In genomic region chr12:46904406-46905240, GRCh38 we compare ENCODE assay signal across 25 cellular contexts.
DNase-seq lines count a peak whose midpoint lies in the region; ATAC-seq and TF ChIP-seq lines count a peak whose summit lies in the region.
"Had no signal": no experiment of that assay in that cellular context is flagged by ENCODE, and none has a peak within 500 bp of the region (broad histone marks: within the 10 kb centered on the region; RNA-seq: fewer than 3 reads in every experiment).

No MANE protein-coding gene starts in this region.

- no peaks in the 10 kb centered on the region for H3K27me3 ChIP-seq in adipocyte (replicated peaks; ENCODE audit: control insufficient read depth, insufficient read depth, low read length)
- no peaks in the 10 kb centered on the region for H3K27me3 ChIP-seq in hepatocyte
- no peaks in the 10 kb centered on the region for H3K27me3 ChIP-seq in MM.1S (replicated peaks; ENCODE audit: insufficient read depth, low read length)
- peaks cover 52% of the 10 kb centered on the region for H3K27me3 ChIP-seq in endodermal cell (ENCODE audit: control insufficient read depth, insufficient read depth, low read length, poor library complexity, severe bottlenecking)
- H3K27me3 ChIP-seq: BLaER1 treated with 17β-estradiol and CSF1 and Interleukin-3, amounts not matched to agents 10 nM and 100 nM; Peyer's patch; vagina had no signal

- WGBS in hepatocyte (ENCODE audit: low lambda C conversion rate, missing lambda C conversion rate): 88% methylated on average over 12 of the region's 12 CpGs
- 91 to 93% methylated on average over 7 to 12 of the region's 12 CpGs for WGBS in endodermal cell (ENCODE audit: insufficient coverage in 1 of 2, insufficient read length in 1 of 2), 2 experiments

- DNase-seq in ELR (ENCODE audit: low read depth): peak; percentile 8
- peak; percentile 58 for DNase-seq in adipocyte (ENCODE audit: low read depth)
- DNase-seq in hepatocyte (ENCODE audit: low spot score): no peak
- DNase-seq in osteocyte (ENCODE audit: extremely low spot score, unreplicated experiment): no peak
- DNase-seq in MM.1S: no peak
- no peak for DNase-seq in endodermal cell
- DNase-seq: ACHN; activated CD4-positive, alpha-beta memory T cell treated with anti-CD3 and anti-CD28 coated beads for 36 hours; activated naive CD8-positive, alpha-beta T cell treated with anti-CD3 and anti-CD28 coated beads, Interleukin-2, amount 10 ng/mL, durations not matched to agents 7 days and 5 days; effector CD4-positive, alpha-beta T cell; erythroblast; H9; kidney glomerular epithelial cell; NCI-H1694; NCI-H524 treated with DMSO at 0.1 percent for 48 hours; occipital lobe; Peyer's patch; stimulated activated CD4-positive, alpha-beta T cell treated with anti-CD3 and anti-CD28 coated beads, Interleukin-4, amount 100 ng/mL, for 1 hour had no signal

- H3K36me3 Mint-ChIP-seq in osteocyte (ENCODE audit: unreplicated experiment): peaks cover under 1% of the 10 kb centered on the region
- no peaks in the 10 kb centered on the region for H3K36me3 Mint-ChIP-seq in endodermal cell (ENCODE audit: low read depth)
- H3K36me3 Mint-ChIP-seq: activated CD4-positive, alpha-beta memory T cell treated with anti-CD3 and anti-CD28 coated beads for 36 hours; activated naive CD8-positive, alpha-beta T cell treated with anti-CD3 and anti-CD28 coated beads, Interleukin-2, amount 10 ng/mL, durations not matched to agents 7 days and 5 days had no signal

- H3K9me3 Mint-ChIP-seq in osteocyte (ENCODE audit: unreplicated experiment) (peaks cover 13% of the 10 kb centered on the region), endodermal cell (no peaks in the 10 kb centered on the region)
- H3K9me3 Mint-ChIP-seq: H9 had no signal

- ATAC-seq in GM19452 (IDR thresholded peaks at IDR 0.05; ENCODE audit: unreplicated experiment): no peak
- no peak for ATAC-seq in HG02623 (IDR thresholded peaks at IDR 0.05; ENCODE audit: unreplicated experiment)
- ATAC-seq: activated CD4-positive, CD25-positive, alpha-beta regulatory T cell treated with anti-CD3 and anti-CD28 coated beads, Interleukin-2, amount 50 U/mL, for 24 hours; stimulated activated memory B cell treated with anti-CD40 and anti-IgM and Interleukin-4, amounts not matched to agents 10 μg/mL and 1 μg/mL and 100 μg/mL, for 72 hours had no signal

- H3K4me1 Mint-ChIP-seq in osteocyte (ENCODE audit: unreplicated experiment) (peaks cover 56% of the 10 kb centered on the region), endodermal cell (no peaks in the 10 kb centered on the region)

- H3K4me2 ChIP-seq in hepatocyte: no peak overlapping the region
- no peak overlapping the region for H3K4me2 ChIP-seq in MM.1S (ENCODE audit: low read depth, low read length)
- H3K4me2 ChIP-seq: BLaER1 treated with 17β-estradiol and CSF1 and Interleukin-3, amounts not matched to agents 10 nM and 100 nM had no signal

- H3K36me3 ChIP-seq in adipocyte (ENCODE audit: control insufficient read depth, insufficient read depth, low read length, severe bottlenecking): no peaks in the 10 kb centered on the region
- H3K36me3 ChIP-seq in hepatocyte (replicated peaks; ENCODE audit: insufficient read depth, low read depth): no peaks in the 10 kb centered on the region
- no peaks in the 10 kb centered on the region for H3K36me3 ChIP-seq in MM.1S (replicated peaks; ENCODE audit: insufficient read depth, low read length)
- H3K36me3 ChIP-seq in endodermal cell (ENCODE audit: control insufficient read depth, insufficient read depth, low read length): no peaks in the 10 kb centered on the region
- H3K36me3 ChIP-seq: BLaER1 treated with 17β-estradiol and CSF1 and Interleukin-3, amounts not matched to agents 10 nM and 100 nM; Peyer's patch; vagina had no signal

- no peaks in the 10 kb centered on the region for H3K9me2 ChIP-seq in hepatocyte (replicated peaks; ENCODE audit: insufficient read depth)
- no peaks in the 10 kb centered on the region for H3K9me2 ChIP-seq in MM.1S (replicated peaks; ENCODE audit: insufficient read depth, low read length)

- H3K27me3 Mint-ChIP-seq in osteocyte (ENCODE audit: unreplicated experiment) (no peaks in the 10 kb centered on the region), endodermal cell (ENCODE audit: insufficient read depth) (peaks cover 34% of the 10 kb centered on the region)
- H3K27me3 Mint-ChIP-seq: stimulated activated memory B cell treated with anti-CD40 and anti-IgM and Interleukin-4, amounts not matched to agents 10 μg/mL and 1 μg/mL and 100 μg/mL, for 72 hours had no signal

- H3K27ac ChIP-seq in hepatocyte (peak overlapping the region; percentile 31), MM.1S (ENCODE audit: low read length) (no peak overlapping the region), endodermal cell (ENCODE audit: low read depth, low read length) (no peak overlapping the region)
- H3K27ac ChIP-seq: BLaER1 treated with 17β-estradiol and CSF1 and Interleukin-3, amounts not matched to agents 10 nM and 100 nM; Peyer's patch; vagina had no signal

- TF ChIP-seq CTCF in hepatocyte (IDR thresholded peaks at IDR 0.05; ENCODE audit: poor library complexity) (no peak), osteocyte (IDR thresholded peaks at IDR 0.05) (no peak), MM.1S (IDR thresholded peaks at IDR 0.05; ENCODE audit: low read length) (no peak), endodermal cell (conservative IDR thresholded peaks at IDR 0.05) (no peak)

- no peak overlapping the region for H2AFZ ChIP-seq in hepatocyte
- H2AFZ ChIP-seq in MM.1S (ENCODE audit: low read length): no peak overlapping the region

- H3K9ac ChIP-seq in adipocyte (ENCODE audit: low read length) (peak overlapping the region; percentile 10), MM.1S (ENCODE audit: low read length) (no peak overlapping the region), endodermal cell (ENCODE audit: extremely low read depth, low read length, poor library complexity, severe bottlenecking) (no peak overlapping the region)
- H3K9ac ChIP-seq: BLaER1 treated with 17β-estradiol and CSF1 and Interleukin-3, amounts not matched to agents 10 nM and 100 nM had no signal

- no peaks in the 10 kb centered on the region for H3K79me2 ChIP-seq in hepatocyte
- no peaks in the 10 kb centered on the region for H3K79me2 ChIP-seq in MM.1S (ENCODE audit: low read length)

- H3K9me3 ChIP-seq in adipocyte (ENCODE audit: control insufficient read depth, low read length): peaks cover under 1% of the 10 kb centered on the region
- H3K9me3 ChIP-seq in hepatocyte (ENCODE audit: low read depth): no peaks in the 10 kb centered on the region
- no peaks in the 10 kb centered on the region for H3K9me3 ChIP-seq in MM.1S (replicated peaks; ENCODE audit: insufficient read depth, low read length)
- H3K9me3 ChIP-seq in endodermal cell (ENCODE audit: control insufficient read depth, low read length): no peaks in the 10 kb centered on the region
- H3K9me3 ChIP-seq: Peyer's patch, vagina had no signal

- peaks cover 29% of the 10 kb centered on the region for H3K4me1 ChIP-seq in adipocyte (ENCODE audit: control insufficient read depth, insufficient read depth, low read length)
- H3K4me1 ChIP-seq in hepatocyte (ENCODE audit: insufficient read depth): peaks cover 4% of the 10 kb centered on the region
- peaks cover 6% of the 10 kb centered on the region for H3K4me1 ChIP-seq in MM.1S (ENCODE audit: low read length)
- no peaks in the 10 kb centered on the region for H3K4me1 ChIP-seq in endodermal cell (ENCODE audit: control insufficient read depth, insufficient read depth, low read length)
- H3K4me1 ChIP-seq: BLaER1 treated with 17β-estradiol and CSF1 and Interleukin-3, amounts not matched to agents 10 nM and 100 nM; Peyer's patch had no signal

- peak overlapping the region; percentile 49 for H3K4me3 ChIP-seq in adipocyte (ENCODE audit: low read length)
- H3K4me3 ChIP-seq in hepatocyte: no peak overlapping the region
- H3K4me3 ChIP-seq in MM.1S (ENCODE audit: low read length): no peak overlapping the region
- H3K4me3 ChIP-seq in endodermal cell (ENCODE audit: low read length): no peak overlapping the region
- H3K4me3 ChIP-seq: BLaER1 treated with 17β-estradiol and CSF1 and Interleukin-3, amounts not matched to agents 10 nM and 100 nM; lung; Peyer's patch; vagina had no signal

- H3K27ac Mint-ChIP-seq in osteocyte (ENCODE audit: unreplicated experiment) (peak overlapping the region; percentile 83), endodermal cell (no peak overlapping the region)
- H3K27ac Mint-ChIP-seq: activated CD4-positive, alpha-beta memory T cell treated with anti-CD3 and anti-CD28 coated beads for 36 hours; activated naive CD8-positive, alpha-beta T cell treated with anti-CD3 and anti-CD28 coated beads, Interleukin-2, amount 10 ng/mL, durations not matched to agents 7 days and 5 days; H9; stimulated activated memory B cell treated with anti-CD40 and anti-IgM and Interleukin-4, amounts not matched to agents 10 μg/mL and 1 μg/mL and 100 μg/mL, for 72 hours had no signal

- H3K4me3 Mint-ChIP-seq in osteocyte (ENCODE audit: unreplicated experiment) (peak overlapping the region; percentile 20), endodermal cell (no peak overlapping the region)
- H3K4me3 Mint-ChIP-seq: activated CD4-positive, alpha-beta memory T cell treated with anti-CD3 and anti-CD28 coated beads for 36 hours; activated naive CD8-positive, alpha-beta T cell treated with anti-CD3 and anti-CD28 coated beads, Interleukin-2, amount 10 ng/mL, durations not matched to agents 7 days and 5 days; H9; stimulated activated memory B cell treated with anti-CD40 and anti-IgM and Interleukin-4, amounts not matched to agents 10 μg/mL and 1 μg/mL and 100 μg/mL, for 72 hours had no signal

- no peaks in the 10 kb centered on the region for H4K20me1 ChIP-seq in hepatocyte (ENCODE audit: insufficient read depth, poor library complexity, severe bottlenecking)
- no peaks in the 10 kb centered on the region for H4K20me1 ChIP-seq in MM.1S (ENCODE audit: insufficient read depth, low read length)
- H4K20me1 ChIP-seq: BLaER1 treated with 17β-estradiol and CSF1 and Interleukin-3, amounts not matched to agents 10 nM and 100 nM had no signal

- H3F3A ChIP-seq in MM.1S (ENCODE audit: insufficient read depth, low read length): no peaks in the 10 kb centered on the region

Comparison
In these comparisons a context has a peak if more than half of its experiments do, and no peak if none do; other contexts are left out.
1. DNase-seq: peak in ELR (single experiment) and adipocyte (single experiment); none in hepatocyte (single experiment), osteocyte (single experiment), MM.1S (single experiment) and endodermal cell (single experiment).